ENCODE assay signal across 8 cellular contexts in genomic region chr12:77847060-77847541, GRCh38. TPM values are rescaled to one million over a fixed set of nuclear protein-coding genes. Genes with fewer than 3 reads are reported as not detected.
DNase-seq lines count a peak whose midpoint lies in the region; ATAC-seq and TF ChIP-seq lines count a peak whose summit lies in the region.

No MANE protein-coding gene starts in this region.

- H3K36me3 ChIP-seq in hepatocyte (replicated peaks; ENCODE audit: insufficient read depth, low read depth) (no peaks in the 10 kb centered on the region), testis (ENCODE audit: low read depth, missing control alignments) (no peaks in the 10 kb centered on the region)

- no peaks in the 10 kb centered on the region for H3K79me2 ChIP-seq in hepatocyte

- peak; percentile 30 for DNase-seq in NOMO-1 treated with dmso at 0.1 percent for 144 hours (lab: John Stamatoyannopoulos, UW; ENCODE audit: unreplicated experiment)
- DNase-seq in hepatocyte (ENCODE audit: low spot score), result no peak
- no peak for DNase-seq in occipital lobe (lab: John Stamatoyannopoulos, UW)
- DNase-seq in NCI-H2196 (lab: John Stamatoyannopoulos, UW; ENCODE audit: unreplicated experiment), result no peak
- no peak for DNase-seq in testis
- DNase-seq in NCI-H1417 treated with DMSO at 0.1 percent for 48 hours (lab: John Stamatoyannopoulos, UW), result no peak

- WGBS in hepatocyte (ENCODE audit: low lambda C conversion rate, missing lambda C conversion rate), result 43% methylated on average over 2 of the region's 2 CpGs
- 24 to 34% methylated on average over 2 of the region's 2 CpGs for WGBS in testis, 2 donors

- no peak overlapping the region for H3K27ac ChIP-seq in hepatocyte
- H3K27ac ChIP-seq in testis, result peak overlapping the region in 1 of 2 donors; percentile 28

- H4K20me1 ChIP-seq in hepatocyte (ENCODE audit: insufficient read depth, poor library complexity, severe bottlenecking), result no peaks in the 10 kb centered on the region

- no peaks in the 10 kb centered on the region for H3K9me2 ChIP-seq in hepatocyte (replicated peaks; ENCODE audit: insufficient read depth)

- H3K4me3 ChIP-seq in hepatocyte (no peak overlapping the region), testis (no peak overlapping the region)

- ATAC-seq in GM18505 (IDR thresholded peaks at IDR 0.05; ENCODE audit: unreplicated experiment) (peak; percentile 99), HG02610 (IDR thresholded peaks at IDR 0.05; ENCODE audit: unreplicated experiment) (peak; percentile 99)

- H3K27me3 ChIP-seq in hepatocyte (no peaks in the 10 kb centered on the region), testis (no peaks in the 10 kb centered on the region)

- TF ChIP-seq CTCF in hepatocyte (IDR thresholded peaks at IDR 0.05; ENCODE audit: poor library complexity) (no peak), testis (IDR thresholded peaks at IDR 0.05) (no peak)

- H3K4me1 ChIP-seq in hepatocyte (ENCODE audit: insufficient read depth) (peaks cover 10% of the 10 kb centered on the region), testis (no peaks in the 10 kb centered on the region)

- peak overlapping the region; percentile 34 for H3K4me2 ChIP-seq in hepatocyte

- H3K9me3 ChIP-seq in hepatocyte (ENCODE audit: low read depth) (no peaks in the 10 kb centered on the region), testis (no peaks in the 10 kb centered on the region)

- intact Hi-C loops in testis (cut with DNase I; ENCODE audit: low total_unique reads), result no loop called here

- TF ChIP-seq POLR2A in GM18505 (IDR thresholded peaks at IDR 0.05; ENCODE audit: borderline replicate concordance, extremely low read depth, insufficient read depth, insufficient read length) (no peak), testis (IDR thresholded peaks at IDR 0.05) (no peak)

- H2AFZ ChIP-seq in hepatocyte, result no peak overlapping the region

RNA-seq across cellular contexts. Expression of gene NAV3, which starts 16.4 kb away (rescaled TPM):
- total RNA-seq in hepatocyte (6.6 and 9.2 TPM in 2 replicates), occipital lobe (313 TPM), testis (10 to 100 TPM; 20.0 to 21.9 TPM)
- polyA plus RNA-seq in hepatocyte (1.4 and 3.0 TPM in 2 replicates), testis (ENCODE audit: insufficient read depth, low read depth, low replicate concordance) (6.4 TPM)

Comparison
In these comparisons a context has a peak if more than half of its experiments do, and no peak if none do; other contexts are left out.
1. RNA of gene NAV3, which starts 16.4 kb away (total RNA-seq): 313 TPM in occipital lobe (single experiment); 20.0 to 21.9 TPM in testis and 6.6 to 9.2 TPM in hepatocyte; every median in the first group is over 10 times any median in the second.